In genomic region chr9:136865768-136866103, GRCh38 we compare ENCODE assay signal across 8 cellular contexts. TPM values are rescaled to one million over a fixed set of nuclear protein-coding genes. Genes with fewer than 3 reads are reported as not detected.
DNase-seq lines count a peak whose midpoint lies in the region; ATAC-seq and TF ChIP-seq lines count a peak whose summit lies in the region.

No MANE protein-coding gene starts in this region.

- H3K27ac ChIP-seq in ascending aorta (peak overlapping the region; percentile 86 to 91), testis (peak overlapping the region; percentile 83 to 88)

- peaks cover 5 to 15% of the 10 kb centered on the region in 2 donors for H3K4me1 ChIP-seq in ascending aorta
- H3K4me1 ChIP-seq in testis = peaks cover 13% of the 10 kb centered on the region

- TF ChIP-seq POLR2A in testis (IDR thresholded peaks at IDR 0.05) = no peak

- TF ChIP-seq CTCF in ascending aorta (IDR thresholded peaks at IDR 0.05) (no peak), testis (IDR thresholded peaks at IDR 0.05) (no peak)

- H3K9me3 ChIP-seq in ascending aorta (no peaks in the 10 kb centered on the region), testis (no peaks in the 10 kb centered on the region)

- H3K36me3 ChIP-seq in ascending aorta = peaks cover 30 to 33% of the 10 kb centered on the region in 2 donors
- no peaks in the 10 kb centered on the region for H3K36me3 ChIP-seq in testis (ENCODE audit: low read depth, missing control alignments)

- H3K4me3 ChIP-seq in ascending aorta = peak overlapping the region; percentile 81 to 97
- peak overlapping the region; percentile 97 to 99 for H3K4me3 ChIP-seq in testis

- ATAC-seq in GM19023 (IDR thresholded peaks at IDR 0.05; ENCODE audit: unreplicated experiment) = no peak

- peak; percentile 62 for DNase-seq in DMS53 (lab: John Stamatoyannopoulos, UW)
- DNase-seq in DMS53 treated with DMSO at 0.1 percent for 48 hours (lab: John Stamatoyannopoulos, UW; ENCODE audit: unreplicated experiment) = no peak
- DNase-seq in ascending aorta (ENCODE audit: low spot score in 2 of 2) = no peak
- DNase-seq in kidney tubule cell (ENCODE audit: low spot score) = peak; percentile 20
- DNase-seq in testis = no peak
- no peak for DNase-seq in EL
- DNase-seq in activated CD4-positive, alpha-beta T cell treated with anti-CD3 and anti-CD28 coated beads for 1 hour = no peak

- 1 to 4% methylated on average over 7 to 19 of the region's 20 CpGs for WGBS in testis, 2 donors

- intact Hi-C loops in ascending aorta (cut with DNase I) = loop anchor here (1.0 kb wide), 3 partner anchors 16 to 79 kb away; partner anchors contain the start of genes FBXW5, PHPT1 and TRAF2
- intact Hi-C loops in testis (cut with DNase I; ENCODE audit: low total_unique reads) = no loop called here

- H3K27me3 ChIP-seq in ascending aorta (no peaks in the 10 kb centered on the region), testis (no peaks in the 10 kb centered on the region)

RNA-seq across cellular contexts. Expression of gene EDF1, which starts 0.4 kb away (rescaled TPM):
- total RNA-seq in ascending aorta (140 TPM), testis (100 to 1,000 TPM; 278 to 330 TPM)
- polyA plus RNA-seq in testis (ENCODE audit: insufficient read depth, low read depth, low replicate concordance) = 368 TPM

RNA-seq across cellular contexts. Expression of gene MAMDC4, which starts 13.6 kb away (rescaled TPM):
- total RNA-seq in ascending aorta (5.0 TPM), testis (10 to 100 TPM; 18.3 to 21.9 TPM)
- polyA plus RNA-seq in testis (ENCODE audit: insufficient read depth, low read depth, low replicate concordance) = 8.1 TPM

RNA-seq across cellular contexts. Expression of gene PHPT1, which starts 16.5 kb away (rescaled TPM):
- total RNA-seq in ascending aorta (108 TPM), testis (100 to 1,000 TPM; 134 to 146 TPM)
- 146 TPM for polyA plus RNA-seq in testis (ENCODE audit: insufficient read depth, low read depth, low replicate concordance)

RNA-seq across cellular contexts. Expression of gene TRAF2, which starts 20.6 kb away (rescaled TPM):
- total RNA-seq in ascending aorta (4.4 TPM), testis (10 to 100 TPM; 23.7 to 32.9 TPM)
- polyA plus RNA-seq in testis (ENCODE audit: insufficient read depth, low read depth, low replicate concordance) = 21.9 TPM

RNA-seq across cellular contexts. Expression of gene AJM1, which starts 23.5 kb away (rescaled TPM):
- total RNA-seq in ascending aorta = 5.9 TPM
- total RNA-seq in testis = 10 to 100 TPM; 13.1 to 24.6 TPM
- 4.0 TPM for polyA plus RNA-seq in testis (ENCODE audit: insufficient read depth, low read depth, low replicate concordance)

Comparison
In these comparisons a context has a peak if more than half of its experiments do, and no peak if none do; other contexts are left out.
1. DNase-seq: peak in DMS53 (single experiment) and kidney tubule cell (single experiment); none in DMS53 treated with DMSO at 0.1 percent for 48 hours (single experiment), ascending aorta (0 of 2), testis (single experiment), EL (single experiment) and activated CD4-positive, alpha-beta T cell treated with anti-CD3 and anti-CD28 coated beads for 1 hour (single experiment).